In genomic region chrX:47187106-47187677, GRCh38 we compare ENCODE assay signal across 17 cellular contexts. TPM values are rescaled to one million over a fixed set of nuclear protein-coding genes. Genes with fewer than 3 reads are reported as not detected.
DNase-seq lines count a peak whose midpoint lies in the region; ATAC-seq and TF ChIP-seq lines count a peak whose summit lies in the region.
"Had no signal": no experiment of that assay in that cellular context is flagged by ENCODE, and none has a peak within 500 bp of the region (broad histone marks: within the 10 kb centered on the region; RNA-seq: fewer than 3 reads in every experiment).

No MANE protein-coding gene starts in this region.

- no peak overlapping the region for H3K4me3 Mint-ChIP-seq in progenitor cell of endocrine pancreas (ENCODE audit: low read depth)
- H3K4me3 Mint-ChIP-seq: activated CD4-positive, alpha-beta memory T cell treated with anti-CD3 and anti-CD28 coated beads for 36 hours had no signal

- no peak overlapping the region for H3K27ac Mint-ChIP-seq in progenitor cell of endocrine pancreas
- H3K27ac Mint-ChIP-seq: activated CD4-positive, alpha-beta memory T cell treated with anti-CD3 and anti-CD28 coated beads for 36 hours had no signal

- no peak for TF ChIP-seq CTCF in progenitor cell of endocrine pancreas (IDR thresholded peaks at IDR 0.05; ENCODE audit: unreplicated experiment)

- ATAC-seq in HG02798 (IDR thresholded peaks at IDR 0.05; ENCODE audit: poor library complexity, unreplicated experiment) (no peak), HG03280 (IDR thresholded peaks at IDR 0.05; ENCODE audit: unreplicated experiment) (no peak)
- ATAC-seq: gastrocnemius medialis; naive thymus-derived CD8-positive, alpha-beta T cell had no signal

- H3K36me3 Mint-ChIP-seq in progenitor cell of endocrine pancreas (ENCODE audit: insufficient read depth) = peaks cover 7% of the 10 kb centered on the region

- DNase-seq in ELR (ENCODE audit: low read depth) = peak; percentile 15
- peak; percentile 4 for DNase-seq in glomerular visceral epithelial cell (ENCODE audit: extremely low spot score)
- no peak for DNase-seq in progenitor cell of endocrine pancreas (ENCODE audit: low spot score, unreplicated experiment)
- DNase-seq: activated CD4-positive, alpha-beta memory T cell treated with anti-CD3 and anti-CD28 coated beads for 36 hours; activated T-cell treated with anti-CD3 and anti-CD28 coated beads, Interleukin-2, amount 50 U/mL, for 48 hours; anterior cingulate cortex; colonic mucosa; gastrocnemius medialis; naive thymus-derived CD8-positive, alpha-beta T cell; NCI-H146; NCI-H510A; OCI-M1; stimulated activated naive CD4-positive, alpha-beta T cell; trophoblast cell had no signal

- no peaks in the 10 kb centered on the region for H3K27me3 Mint-ChIP-seq in progenitor cell of endocrine pancreas
- H3K27me3 Mint-ChIP-seq: activated CD4-positive, alpha-beta memory T cell treated with anti-CD3 and anti-CD28 coated beads for 36 hours; naive thymus-derived CD8-positive, alpha-beta T cell had no signal

- H3K9me3 Mint-ChIP-seq in progenitor cell of endocrine pancreas (ENCODE audit: low read depth) = peaks cover 2% of the 10 kb centered on the region
- H3K9me3 Mint-ChIP-seq: activated CD4-positive, alpha-beta memory T cell treated with anti-CD3 and anti-CD28 coated beads for 36 hours; naive thymus-derived CD8-positive, alpha-beta T cell had no signal

- TF ChIP-seq EP300 in Ishikawa (IDR thresholded peaks at IDR 0.05; ENCODE audit: borderline replicate concordance) = no peak

- no peak for TF ChIP-seq RAD21 in Ishikawa (IDR thresholded peaks at IDR 0.05; ENCODE audit: low read depth)

- H3K4me1 Mint-ChIP-seq in progenitor cell of endocrine pancreas (ENCODE audit: low read depth) = no peaks in the 10 kb centered on the region

TF ChIP-seq in Ishikawa, 13 proteins besides CTCF, POLR2A, EP300 and RAD21:
- TF ChIP-seq ZBTB7A (IDR thresholded peaks at IDR 0.05; ENCODE audit: low read depth) (no peak), NFIC (IDR thresholded peaks at IDR 0.05) (peak; percentile 10; the same call in 1 of the 2 replicates), EGR1 (IDR thresholded peaks at IDR 0.05) (no peak)
- TF ChIP-seq, protein P1, sequence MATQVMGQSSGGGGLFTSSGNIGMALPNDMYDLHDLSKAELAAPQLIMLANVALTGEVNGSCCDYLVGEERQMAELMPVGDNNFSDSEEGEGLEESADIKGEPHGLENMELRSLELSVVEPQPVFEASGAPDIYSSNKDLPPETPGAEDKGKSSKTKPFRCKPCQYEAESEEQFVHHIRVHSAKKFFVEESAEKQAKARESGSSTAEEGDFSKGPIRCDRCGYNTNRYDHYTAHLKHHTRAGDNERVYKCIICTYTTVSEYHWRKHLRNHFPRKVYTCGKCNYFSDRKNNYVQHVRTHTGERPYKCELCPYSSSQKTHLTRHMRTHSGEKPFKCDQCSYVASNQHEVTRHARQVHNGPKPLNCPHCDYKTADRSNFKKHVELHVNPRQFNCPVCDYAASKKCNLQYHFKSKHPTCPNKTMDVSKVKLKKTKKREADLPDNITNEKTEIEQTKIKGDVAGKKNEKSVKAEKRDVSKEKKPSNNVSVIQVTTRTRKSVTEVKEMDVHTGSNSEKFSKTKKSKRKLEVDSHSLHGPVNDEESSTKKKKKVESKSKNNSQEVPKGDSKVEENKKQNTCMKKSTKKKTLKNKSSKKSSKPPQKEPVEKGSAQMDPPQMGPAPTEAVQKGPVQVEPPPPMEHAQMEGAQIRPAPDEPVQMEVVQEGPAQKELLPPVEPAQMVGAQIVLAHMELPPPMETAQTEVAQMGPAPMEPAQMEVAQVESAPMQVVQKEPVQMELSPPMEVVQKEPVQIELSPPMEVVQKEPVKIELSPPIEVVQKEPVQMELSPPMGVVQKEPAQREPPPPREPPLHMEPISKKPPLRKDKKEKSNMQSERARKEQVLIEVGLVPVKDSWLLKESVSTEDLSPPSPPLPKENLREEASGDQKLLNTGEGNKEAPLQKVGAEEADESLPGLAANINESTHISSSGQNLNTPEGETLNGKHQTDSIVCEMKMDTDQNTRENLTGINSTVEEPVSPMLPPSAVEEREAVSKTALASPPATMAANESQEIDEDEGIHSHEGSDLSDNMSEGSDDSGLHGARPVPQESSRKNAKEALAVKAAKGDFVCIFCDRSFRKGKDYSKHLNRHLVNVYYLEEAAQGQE (IDR thresholded peaks at IDR 0.05; ENCODE audit: low read depth) = no peak

RNA-seq across cellular contexts. Expression of gene UBA1, which starts 6.4 kb away (rescaled TPM):
- total RNA-seq in progenitor cell of endocrine pancreas = 524 and 538 TPM in 2 replicates

RNA-seq across cellular contexts. Expression of gene CDK16, which starts 31.3 kb away (rescaled TPM):
- total RNA-seq in progenitor cell of endocrine pancreas = 236 and 253 TPM in 2 replicates

RNA-seq across cellular contexts. Expression of gene RBM10, which starts 42.2 kb away (rescaled TPM):
- total RNA-seq in progenitor cell of endocrine pancreas = 62.5 and 68.2 TPM in 2 replicates

RNA-seq across cellular contexts. Expression of gene NDUFB11, which starts 42.7 kb away (rescaled TPM):
- 87.8 and 94.1 TPM in 2 replicates for total RNA-seq in progenitor cell of endocrine pancreas

RNA-seq across cellular contexts. Expression of gene USP11, which starts 45.6 kb away (rescaled TPM):
- 267 and 277 TPM in 2 replicates for total RNA-seq in progenitor cell of endocrine pancreas
